Comparison of ENCODE assay signal across 8 cellular contexts in the genomic region with DNA sequence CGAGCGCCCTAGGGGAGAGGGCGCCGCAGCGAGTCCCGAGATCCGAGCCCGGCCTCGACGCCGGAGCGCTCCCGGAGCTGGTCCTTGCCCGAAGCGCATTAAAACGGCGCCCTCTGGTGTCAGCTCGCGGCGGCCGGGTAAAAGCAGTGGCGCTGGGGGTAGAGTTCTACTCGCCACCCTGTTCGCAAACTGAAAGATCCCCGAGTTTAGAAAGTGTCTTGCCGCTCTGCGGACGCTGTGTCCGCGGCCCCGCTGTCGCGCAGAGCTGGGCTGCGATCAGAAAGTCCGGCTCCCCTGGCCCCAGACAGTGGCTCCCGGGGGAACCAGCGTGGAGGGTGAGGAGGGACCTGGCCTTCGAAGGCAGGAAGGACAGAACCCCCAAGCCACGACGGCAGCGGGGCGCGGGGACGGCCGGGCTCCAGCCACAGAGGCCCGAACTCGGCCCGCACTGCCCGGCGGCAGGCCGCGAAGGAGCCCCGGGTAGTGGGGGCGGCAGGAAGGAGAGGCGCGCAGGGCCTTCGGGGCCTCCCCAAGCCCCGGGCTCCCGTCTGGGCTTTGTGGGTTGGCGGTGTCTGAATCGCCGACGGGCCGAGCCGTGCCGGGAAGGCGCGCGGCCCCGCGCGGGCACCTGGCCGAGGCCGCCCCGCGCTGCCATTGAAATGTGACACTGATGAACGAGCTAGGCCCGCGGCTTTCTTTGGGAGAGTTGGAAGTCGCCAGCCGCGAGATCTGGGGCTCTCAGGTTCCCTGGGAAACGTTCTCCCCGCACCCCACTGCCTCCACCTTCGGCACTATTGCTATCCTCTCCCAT. TPM values are rescaled to one million over a fixed set of nuclear protein-coding genes. Genes with fewer than 3 reads are reported as not detected.
DNase-seq lines count a peak whose midpoint lies in the region; ATAC-seq and TF ChIP-seq lines count a peak whose summit lies in the region.

No MANE protein-coding gene starts in this region.

- ATAC-seq in HG03469 (IDR thresholded peaks at IDR 0.05; ENCODE audit: unreplicated experiment) (peak; percentile 52), GM19328 (IDR thresholded peaks at IDR 0.05; ENCODE audit: unreplicated experiment) (no peak)
- ATAC-seq in stimulated activated naive CD8-positive, alpha-beta T cell treated with anti-CD3 and anti-CD28 coated beads, Interleukin-15, amount 100 ng/mL, for 72 hours = peak; percentile 96

- no peak overlapping the region for H3K9ac ChIP-seq in neural progenitor cell

- H3K4me2 ChIP-seq in neural progenitor cell = peak overlapping the region; percentile 76

- peaks cover 6% of the 10 kb centered on the region for H3K4me1 Mint-ChIP-seq in neural progenitor cell
- H3K4me1 Mint-ChIP-seq in stimulated activated naive CD8-positive, alpha-beta T cell treated with anti-CD3 and anti-CD28 coated beads, Interleukin-15, amount 100 ng/mL, for 72 hours = peaks cover 5% of the 10 kb centered on the region

- H3K4me3 ChIP-seq in neural progenitor cell = peak overlapping the region; percentile 43

- no peaks in the 10 kb centered on the region for H4K20me1 ChIP-seq in neural progenitor cell (ENCODE audit: low read depth)

- H3K9me3 ChIP-seq in neural progenitor cell (ENCODE audit: low read depth) = no peaks in the 10 kb centered on the region

- no peak overlapping the region for H3K27ac Mint-ChIP-seq in neural progenitor cell
- H3K27ac Mint-ChIP-seq in stimulated activated naive CD8-positive, alpha-beta T cell treated with anti-CD3 and anti-CD28 coated beads, Interleukin-15, amount 100 ng/mL, for 72 hours = peak overlapping the region; percentile 67 to 85

- no peaks in the 10 kb centered on the region for H3K36me3 Mint-ChIP-seq in neural progenitor cell

- H3F3A ChIP-seq in neural progenitor cell (ENCODE audit: low read depth) = no peaks in the 10 kb centered on the region

- TF ChIP-seq CTCF in GM13976 (IDR thresholded peaks at IDR 0.05; ENCODE audit: borderline replicate concordance, control extremely low read depth, extremely low read depth, insufficient read depth, missing control alignments) (peak; percentile 39), neural progenitor cell (IDR thresholded peaks at IDR 0.05) (peak; percentile 88)

- no peaks in the 10 kb centered on the region for H3K79me2 ChIP-seq in neural progenitor cell (ENCODE audit: low read depth)

- H2AFZ ChIP-seq in neural progenitor cell (replicated peaks) = peak overlapping the region; percentile 96

- peaks cover 6% of the 10 kb centered on the region for H3K9me3 Mint-ChIP-seq in neural progenitor cell
- no peaks in the 10 kb centered on the region for H3K9me3 Mint-ChIP-seq in stimulated activated naive CD8-positive, alpha-beta T cell treated with anti-CD3 and anti-CD28 coated beads, Interleukin-15, amount 100 ng/mL, for 72 hours

- no peaks in the 10 kb centered on the region for H3K36me3 ChIP-seq in neural progenitor cell

- H3K27ac ChIP-seq in neural progenitor cell = no peak overlapping the region

- peaks cover 39% of the 10 kb centered on the region for H3K27me3 ChIP-seq in neural progenitor cell

- in situ Hi-C loops in GM13976 (cut with MboI; ENCODE audit: low sequenced_read_pairs, unreplicated experiment) = loop anchor here (25.0 kb wide), 1 partner anchor 819 kb away; no protein-coding TSS in a partner anchor

- H3K4me1 ChIP-seq in neural progenitor cell = no peaks in the 10 kb centered on the region

- peaks cover 14% of the 10 kb centered on the region for H3K27me3 Mint-ChIP-seq in neural progenitor cell (ENCODE audit: insufficient read depth, low read depth)
- peaks cover 50% of the 10 kb centered on the region for H3K27me3 Mint-ChIP-seq in stimulated activated naive CD8-positive, alpha-beta T cell treated with anti-CD3 and anti-CD28 coated beads, Interleukin-15, amount 100 ng/mL, for 72 hours

- DNase-seq in GM13976 (ENCODE audit: low spot score) = peak; percentile 74
- peak; percentile 88 for DNase-seq in RPMI8226
- peak; percentile 41 to 79 (median 67) for DNase-seq in activated naive CD4-positive, alpha-beta T cell (lab: John Stamatoyannopoulos, UW)
- DNase-seq in foreskin melanocyte = peak; percentile 58
- DNase-seq in neural progenitor cell (ENCODE audit: low spot score) = peak; percentile 90
- DNase-seq in stimulated activated naive CD8-positive, alpha-beta T cell treated with anti-CD3 and anti-CD28 coated beads, Interleukin-15, amount 100 ng/mL, for 72 hours = peak; percentile 87 to 88

- H3K4me3 Mint-ChIP-seq in neural progenitor cell = no peak overlapping the region
- H3K4me3 Mint-ChIP-seq in stimulated activated naive CD8-positive, alpha-beta T cell treated with anti-CD3 and anti-CD28 coated beads, Interleukin-15, amount 100 ng/mL, for 72 hours = peak overlapping the region; percentile 79 to 85

RNA-seq across cellular contexts. Expression of gene NFIA, which starts 39.1 kb away (rescaled TPM):
- 1.7 and 5.3 TPM in 2 replicates for total RNA-seq in neural progenitor cell (ENCODE audit: low replicate concordance)
